In genomic region chr17:82019905-82020873, GRCh38 we compare ENCODE assay signal across 8 cellular contexts. TPM values are rescaled to one million over a fixed set of nuclear protein-coding genes. Genes with fewer than 3 reads are reported as not detected.
DNase-seq lines count a peak whose midpoint lies in the region; ATAC-seq and TF ChIP-seq lines count a peak whose summit lies in the region.

No MANE protein-coding gene starts in this region.

- no peaks in the 10 kb centered on the region for H3K27me3 Mint-ChIP-seq in activated T-helper 1 cell treated with anti-CD3 and anti-CD28 coated beads, Interleukin-12 subunit alpha, Interleukin-12 subunit beta, Interleukin-2, Interleukin-4 antibody, amounts not matched to agents 30 ng/mL and 10 ng/mL and 1 ng/mL, durations not matched to agents 14 hours and 24 hours and 36 hours (ENCODE audit: insufficient read depth)
- H3K27me3 Mint-ChIP-seq in glutamatergic neuron (ENCODE audit: unreplicated experiment): peaks cover 7% of the 10 kb centered on the region

- H3K9me3 Mint-ChIP-seq in activated T-helper 1 cell treated with anti-CD3 and anti-CD28 coated beads, Interleukin-12 subunit alpha, Interleukin-12 subunit beta, Interleukin-2, Interleukin-4 antibody, amounts not matched to agents 30 ng/mL and 10 ng/mL and 1 ng/mL, durations not matched to agents 14 hours and 24 hours and 36 hours: no peaks in the 10 kb centered on the region
- peaks cover 3% of the 10 kb centered on the region for H3K9me3 Mint-ChIP-seq in glutamatergic neuron (ENCODE audit: unreplicated experiment)

- POLR2A ChIA-PET in AG04450 (lab: Yijun Ruan, JAX): interaction anchor here (0.6 to 0.9 kb wide), 3 partner anchors 17 to 86 kb away, joined by 3 to 5 read pairs (median 4); partner anchors contain the start of gene DCXR

- peaks cover 3% of the 10 kb centered on the region for H3K36me3 Mint-ChIP-seq in activated T-helper 1 cell treated with anti-CD3 and anti-CD28 coated beads, Interleukin-12 subunit alpha, Interleukin-12 subunit beta, Interleukin-2, Interleukin-4 antibody, amounts not matched to agents 30 ng/mL and 10 ng/mL and 1 ng/mL, durations not matched to agents 14 hours and 24 hours and 36 hours (ENCODE audit: low read depth)
- no peaks in the 10 kb centered on the region for H3K36me3 Mint-ChIP-seq in glutamatergic neuron (ENCODE audit: unreplicated experiment)

- peak overlapping the region; percentile 30 for H3K4me3 Mint-ChIP-seq in activated T-helper 1 cell treated with anti-CD3 and anti-CD28 coated beads, Interleukin-12 subunit alpha, Interleukin-12 subunit beta, Interleukin-2, Interleukin-4 antibody, amounts not matched to agents 30 ng/mL and 10 ng/mL and 1 ng/mL, durations not matched to agents 14 hours and 24 hours and 36 hours
- no peak overlapping the region for H3K4me3 Mint-ChIP-seq in glutamatergic neuron (ENCODE audit: unreplicated experiment)

- no peak overlapping the region for H3K27ac Mint-ChIP-seq in activated T-helper 1 cell treated with anti-CD3 and anti-CD28 coated beads, Interleukin-12 subunit alpha, Interleukin-12 subunit beta, Interleukin-2, Interleukin-4 antibody, amounts not matched to agents 30 ng/mL and 10 ng/mL and 1 ng/mL, durations not matched to agents 14 hours and 24 hours and 36 hours
- H3K27ac Mint-ChIP-seq in glutamatergic neuron (ENCODE audit: unreplicated experiment): no peak overlapping the region

- DNase-seq in AG04450 (ENCODE audit: low read depth, low spot score) (no peak), H7 (peak; percentile 96), Peyer's patch (peak; percentile 42 to 80 (median 78)), glutamatergic neuron (peak; percentile 91)
- peak; percentile 57 for DNase-seq in activated T-helper 1 cell treated with anti-CD3 and anti-CD28 coated beads, Interleukin-12 subunit alpha, Interleukin-12 subunit beta, Interleukin-2, Interleukin-4 antibody, amounts not matched to agents 30 ng/mL and 10 ng/mL and 1 ng/mL, durations not matched to agents 14 hours and 24 hours and 36 hours (ENCODE audit: low spot score)
- DNase-seq in stimulated activated CD4-positive, alpha-beta T cell treated with anti-CD3 and anti-CD28 coated beads, Interleukin-12 subunit alpha, Interleukin-12 subunit beta, amount 100 ng/mL, for 24 hours (ENCODE audit: low read depth in 2 of 2): peak; percentile 31 to 69

- H3K27me3 ChIP-seq in AG04450 (ENCODE audit: control insufficient read depth, insufficient read depth, low read length) (no peaks in the 10 kb centered on the region), H7 (ENCODE audit: control insufficient read depth, insufficient read depth, low read length) (no peaks in the 10 kb centered on the region; the same call in 1 of the 2 replicates), Peyer's patch (no peaks in the 10 kb centered on the region)

- H3K9me3 ChIP-seq in AG04450 (ENCODE audit: control insufficient read depth, insufficient read depth, low read length): no peaks in the 10 kb centered on the region; the same call in 1 of the 2 replicates
- H3K9me3 ChIP-seq in Peyer's patch: no peaks in the 10 kb centered on the region

- peaks cover 3 to 35% (median 19%) of the 10 kb centered on the region in 4 donors for H3K4me1 ChIP-seq in Peyer's patch

- peak; percentile 70 for TF ChIP-seq CTCF in AG04450 (IDR thresholded peaks at IDR 0.05; ENCODE audit: low read depth, low read length)
- TF ChIP-seq CTCF in Peyer's patch (IDR thresholded peaks at IDR 0.05): peak; percentile 53 to 76 (median 68)
- TF ChIP-seq CTCF in glutamatergic neuron (IDR thresholded peaks at IDR 0.05; ENCODE audit: partially characterized antibody, unreplicated experiment): peak; percentile 84

- H3K27ac ChIP-seq in AG04450 (ENCODE audit: low read depth, low read length) (no peak overlapping the region), Peyer's patch (no peak overlapping the region)

- TF ChIP-seq POLR2A in Peyer's patch (IDR thresholded peaks at IDR 0.05): no peak

- H3K4me1 Mint-ChIP-seq in activated T-helper 1 cell treated with anti-CD3 and anti-CD28 coated beads, Interleukin-12 subunit alpha, Interleukin-12 subunit beta, Interleukin-2, Interleukin-4 antibody, amounts not matched to agents 30 ng/mL and 10 ng/mL and 1 ng/mL, durations not matched to agents 14 hours and 24 hours and 36 hours (ENCODE audit: low read depth): peaks cover 15% of the 10 kb centered on the region
- peaks cover 7% of the 10 kb centered on the region for H3K4me1 Mint-ChIP-seq in glutamatergic neuron (ENCODE audit: low read depth, unreplicated experiment)

- CTCF ChIA-PET in AG04450 (lab: Charles Lee): interaction anchor here (0.5 to 4.5 kb wide), 14 partner anchors 10 to 202 kb away, joined by 3 to 34 read pairs (median 4); partner anchors contain the start of genes DCXR and NOTUM

- no peaks in the 10 kb centered on the region; the same call in 1 of the 2 replicates for H3K36me3 ChIP-seq in H7 (replicated peaks; ENCODE audit: control insufficient read depth, insufficient read depth, low read length)
- H3K36me3 ChIP-seq in Peyer's patch: peaks cover 0 to 14% (median 0%) of the 10 kb centered on the region in 3 donors

- intact Hi-C loops in activated T-helper 1 cell treated with anti-CD3 and anti-CD28 coated beads, Interleukin-12 subunit alpha, Interleukin-12 subunit beta, Interleukin-2, Interleukin-4 antibody, amounts not matched to agents 30 ng/mL and 10 ng/mL and 1 ng/mL, durations not matched to agents 14 hours and 24 hours and 36 hours (cut with micrococcal nuclease): loop anchor here (1.0 to 10.0 kb wide), 4 partner anchors 47 to 308 kb away; partner anchors contain the start of genes DUS1L and SLC25A10

- ATAC-seq in HG03460 (IDR thresholded peaks at IDR 0.05; ENCODE audit: unreplicated experiment) (no peak), HG03025 (IDR thresholded peaks at IDR 0.05; ENCODE audit: low FRiP score, unreplicated experiment) (no peak)

- H3K4me3 ChIP-seq in AG04450 (ENCODE audit: low read depth, low read length) (no peak overlapping the region), H7 (ENCODE audit: insufficient read depth, low read depth, low read length) (no peak overlapping the region), Peyer's patch (no peak overlapping the region)

RNA-seq across cellular contexts. Expression of gene CENPX, which starts 2.5 kb away (rescaled TPM):
- polyA plus RNA-seq in AG04450 (2011; rRNA removed): 32.5 and 42.2 TPM in 2 replicates
- 11.0 and 13.9 TPM in 2 replicates for polyA minus RNA-seq in AG04450 (2011; rRNA and poly(A)+ RNA removed)
- 171 and 247 TPM in 2 replicates for total RNA-seq in H7 (2014; rRNA removed; shearing (Covaris generic))
- 100 to 1,000 TPM in 2 of 4 donors, 10 to 100 TPM in 2; 49.1 to 123 (median 91.8) TPM for total RNA-seq in Peyer's patch
- 109 and 120 TPM in 2 replicates for total RNA-seq in activated T-helper 1 cell treated with anti-CD3 and anti-CD28 coated beads, Interleukin-12 subunit alpha, Interleukin-12 subunit beta, Interleukin-2, Interleukin-4 antibody, amounts not matched to agents 30 ng/mL and 10 ng/mL and 1 ng/mL, durations not matched to agents 14 hours and 24 hours and 36 hours
- total RNA-seq in glutamatergic neuron (ENCODE audit: unreplicated experiment): 59.9 TPM

RNA-seq across cellular contexts. Expression of gene LRRC45, which starts 2.9 kb away (rescaled TPM):
- 3.4 and 4.0 TPM in 2 replicates for polyA plus RNA-seq in AG04450 (2011; rRNA removed)
- 5.0 and 5.5 TPM in 2 replicates for polyA minus RNA-seq in AG04450 (2011; rRNA and poly(A)+ RNA removed)
- total RNA-seq in H7 (2014; rRNA removed; shearing (Covaris generic)): 45.2 and 46.5 TPM in 2 replicates
- 10 to 100 TPM; 15.5 to 74.3 (median 23.1) TPM for total RNA-seq in Peyer's patch
- 37.6 and 37.8 TPM in 2 replicates for total RNA-seq in activated T-helper 1 cell treated with anti-CD3 and anti-CD28 coated beads, Interleukin-12 subunit alpha, Interleukin-12 subunit beta, Interleukin-2, Interleukin-4 antibody, amounts not matched to agents 30 ng/mL and 10 ng/mL and 1 ng/mL, durations not matched to agents 14 hours and 24 hours and 36 hours
- total RNA-seq in glutamatergic neuron (ENCODE audit: unreplicated experiment): 29.6 TPM

RNA-seq across cellular contexts. Expression of gene RAC3, which starts 11.3 kb away (rescaled TPM):
- 12.9 and 18.7 TPM in 2 replicates for polyA plus RNA-seq in AG04450 (2011; rRNA removed)
- 8.5 and 16.2 TPM in 2 replicates for polyA minus RNA-seq in AG04450 (2011; rRNA and poly(A)+ RNA removed)
- 155 and 175 TPM in 2 replicates for total RNA-seq in H7 (2014; rRNA removed; shearing (Covaris generic))
- total RNA-seq in Peyer's patch (10 to 100 TPM in 2 of 4 donors, 1 to 10 TPM in 2; 4.6 to 20.6 (median 9.8) TPM), glutamatergic neuron (ENCODE audit: unreplicated experiment) (46.0 TPM)
- 7.6 and 9.4 TPM in 2 replicates for total RNA-seq in activated T-helper 1 cell treated with anti-CD3 and anti-CD28 coated beads, Interleukin-12 subunit alpha, Interleukin-12 subunit beta, Interleukin-2, Interleukin-4 antibody, amounts not matched to agents 30 ng/mL and 10 ng/mL and 1 ng/mL, durations not matched to agents 14 hours and 24 hours and 36 hours

RNA-seq across cellular contexts. Expression of gene DCXR, which starts 17.3 kb away (rescaled TPM):
- 35.5 and 55.6 TPM in 2 replicates for polyA plus RNA-seq in AG04450 (2011; rRNA removed)
- 31.5 and 46.4 TPM in 2 replicates for polyA minus RNA-seq in AG04450 (2011; rRNA and poly(A)+ RNA removed)
- total RNA-seq in H7 (2014; rRNA removed; shearing (Covaris generic)): 72.7 and 110 TPM in 2 replicates
- total RNA-seq in Peyer's patch (100 to 1,000 TPM in 2 of 4 donors, 10 to 100 TPM in 2; 68.5 to 104 (median 86.8) TPM), glutamatergic neuron (ENCODE audit: unreplicated experiment) (89.5 TPM)
- 123 and 125 TPM in 2 replicates for total RNA-seq in activated T-helper 1 cell treated with anti-CD3 and anti-CD28 coated beads, Interleukin-12 subunit alpha, Interleukin-12 subunit beta, Interleukin-2, Interleukin-4 antibody, amounts not matched to agents 30 ng/mL and 10 ng/mL and 1 ng/mL, durations not matched to agents 14 hours and 24 hours and 36 hours

RNA-seq across cellular contexts. Expression of gene RFNG, which starts 31.4 kb away (rescaled TPM):
- 11.8 and 14.1 TPM in 2 replicates for polyA plus RNA-seq in AG04450 (2011; rRNA removed)
- 19.4 and 25.1 TPM in 2 replicates for polyA minus RNA-seq in AG04450 (2011; rRNA and poly(A)+ RNA removed)
- 43.0 and 50.8 TPM in 2 replicates for total RNA-seq in H7 (2014; rRNA removed; shearing (Covaris generic))
- total RNA-seq in Peyer's patch (10 to 100 TPM; 42.9 to 65.7 (median 50.2) TPM), glutamatergic neuron (ENCODE audit: unreplicated experiment) (50.8 TPM)
- total RNA-seq in activated T-helper 1 cell treated with anti-CD3 and anti-CD28 coated beads, Interleukin-12 subunit alpha, Interleukin-12 subunit beta, Interleukin-2, Interleukin-4 antibody, amounts not matched to agents 30 ng/mL and 10 ng/mL and 1 ng/mL, durations not matched to agents 14 hours and 24 hours and 36 hours: 24.1 and 26.8 TPM in 2 replicates
